In the genomic region with DNA sequence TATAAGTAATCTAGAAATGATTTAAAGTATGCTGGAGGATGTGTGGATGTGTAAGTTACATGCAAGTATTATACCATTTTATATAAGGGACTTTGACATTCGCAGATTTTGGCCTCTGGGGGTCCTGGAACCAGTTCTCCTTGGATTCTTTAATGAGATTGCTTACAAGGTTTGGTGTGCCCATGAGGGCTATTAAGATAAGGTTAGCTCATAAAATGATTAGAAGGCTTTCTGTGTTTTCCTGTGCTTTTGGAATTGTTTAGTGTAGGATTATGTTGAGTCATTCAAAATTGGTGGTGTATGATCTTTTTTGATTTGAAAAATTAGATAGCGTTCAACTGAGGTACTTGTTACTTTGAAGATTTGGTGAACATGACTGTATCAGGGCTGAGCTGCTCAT, we compare ENCODE assay signal across 14 cellular contexts. TPM values are rescaled to one million over a fixed set of nuclear protein-coding genes. Genes with fewer than 3 reads are reported as not detected.
DNase-seq lines count a peak whose midpoint lies in the region; ATAC-seq, FAIRE-seq and TF ChIP-seq lines count a peak whose summit lies in the region.
"Had no signal": no experiment of that assay in that cellular context is flagged by ENCODE, and none has a peak within 500 bp of the region (broad histone marks: within the 10 kb centered on the region; RNA-seq: fewer than 3 reads in every experiment).

No MANE protein-coding gene starts in this region.

- TF ChIP-seq POLR2A in K562 (conservative IDR thresholded peaks at IDR 0.05) (no peak), prostate gland (IDR thresholded peaks at IDR 0.05) (no peak)

- peaks cover 8% of the 10 kb centered on the region for H3K36me3 Mint-ChIP-seq in activated CD4-positive, alpha-beta T cell treated with anti-CD3 and anti-CD28 coated beads for 36 hours (ENCODE audit: low read depth)
- H3K36me3 Mint-ChIP-seq in natural killer cell treated with Interleukin-12 subunit alpha and Interleukin-12 subunit beta and Interleukin-15 and Interleukin-18, amount 100 ng/mL, for 72 hours = no peaks in the 10 kb centered on the region

- H3K4me1 ChIP-seq in Loucy (ENCODE audit: insufficient read depth, low read length, poor library complexity, severe bottlenecking) = peaks cover 59% of the 10 kb centered on the region
- peaks cover 3 to 23% of the 10 kb centered on the region in 2 experiments; a peak in 4 of 5 replicates for H3K4me1 ChIP-seq in K562 (replicated peaks in 1 of 2; ENCODE audit: control insufficient read depth in 2 of 2, insufficient read depth in 2 of 2, low read length in 2 of 2)
- no peaks in the 10 kb centered on the region for H3K4me1 ChIP-seq in prostate gland (replicated peaks)

- H3K9ac ChIP-seq in Loucy (ENCODE audit: low read depth, low read length, poor library complexity, severe bottlenecking) (no peak overlapping the region), K562 (ENCODE audit: insufficient read depth in 1 of 2, low read depth in 2 of 2, low read length in 2 of 2) (0 out of 4 replicates have a peak overlapping the region, but pooled peaks of 1 of the 2 experiments have one; percentile 17)

- intact Hi-C loops in activated CD4-positive, alpha-beta T cell treated with anti-CD3 and anti-CD28 coated beads for 36 hours (cut with DNase I, micrococcal nuclease) = loop anchor here (2.0 to 10.0 kb wide), 2 partner anchors 13 to 1201 kb away; no protein-coding TSS in a partner anchor
- intact Hi-C loops in K562 (cut with micrococcal nuclease) (loop anchor here (10.0 kb wide), 1 partner anchor 981 kb away; no protein-coding TSS in a partner anchor), prostate gland (cut with DNase I) (loop anchor here (10.0 kb wide), 1 partner anchor 89 kb away; no protein-coding TSS in a partner anchor)

- H3K9me1 ChIP-seq in K562 (ENCODE audit: control insufficient read depth, insufficient read depth, low read length) = no peaks in the 10 kb centered on the region

- H3K4me3 Mint-ChIP-seq in activated CD4-positive, alpha-beta T cell treated with anti-CD3 and anti-CD28 coated beads for 36 hours = peak overlapping the region; percentile 53
- H3K4me3 Mint-ChIP-seq in natural killer cell treated with Interleukin-12 subunit alpha and Interleukin-12 subunit beta and Interleukin-15 and Interleukin-18, amount 100 ng/mL, for 72 hours = peak overlapping the region; percentile 67

- H3K79me2 ChIP-seq in Loucy (ENCODE audit: insufficient read depth, low read length) (peaks cover 92% of the 10 kb centered on the region), K562 (ENCODE audit: control insufficient read depth, insufficient read depth, low read length) (peaks cover 100% of the 10 kb centered on the region)

- in situ Hi-C loops in K562 (cut with MboI) = no loop called here

- POLR2A ChIA-PET in activated CD4-positive, alpha-beta T cell treated with anti-CD3 and anti-CD28 coated beads for 36 hours (lab: Charles Lee) = no interaction called here
- POLR2A ChIA-PET in K562 (lab: Yijun Ruan, JAX) = interaction anchor here (0.8 to 1.5 kb wide), 2 partner anchors 14 to 18 kb away, joined by 3 to 4 read pairs; no protein-coding TSS in a partner anchor

- no peak for ATAC-seq in activated CD4-positive, alpha-beta T cell treated with anti-CD3 and anti-CD28 coated beads for 36 hours
- 0 out of 3 replicates have a peak, but pooled peaks have one; percentile 1 for ATAC-seq in K562
- ATAC-seq in natural killer cell treated with Interleukin-12 subunit alpha and Interleukin-12 subunit beta and Interleukin-15 and Interleukin-18, amount 100 ng/mL, for 72 hours = no peak
- no peak for ATAC-seq in HG03097 (IDR thresholded peaks at IDR 0.05; ENCODE audit: low FRiP score, unreplicated experiment)

- H3K9me3 Mint-ChIP-seq in activated CD4-positive, alpha-beta T cell treated with anti-CD3 and anti-CD28 coated beads for 36 hours (ENCODE audit: low read depth) = no peaks in the 10 kb centered on the region
- H3K9me3 Mint-ChIP-seq in natural killer cell treated with Interleukin-12 subunit alpha and Interleukin-12 subunit beta and Interleukin-15 and Interleukin-18, amount 100 ng/mL, for 72 hours = no peaks in the 10 kb centered on the region
- H3K9me3 Mint-ChIP-seq: memory B cell had no signal

- BruUV-seq in K562 (replicated peaks; lab: Mats Ljungman, UMichigan) = no TSS peak

- no peak for TF ChIP-seq RAD21 in K562 (CRISPR knock-in tag; conservative IDR thresholded peaks at IDR 0.05 in 1 of 2, IDR thresholded peaks at IDR 0.05 in 1 of 2)

- TF ChIP-seq CTCF in Loucy (conservative IDR thresholded peaks at IDR 0.05; ENCODE audit: low read length) (peak; percentile 40), K562 (IDR thresholded peaks at IDR 0.05 in 2 of 3, conservative IDR thresholded peaks at IDR 0.05 in 1 of 3; ENCODE audit: insufficient read depth in 2 of 3, low read depth in 1 of 3, low read length in 3 of 3) (no peak), prostate gland (IDR thresholded peaks at IDR 0.05) (no peak)

- H3F3A ChIP-seq in Loucy (ENCODE audit: low read depth) = 0 out of 2 replicates have a peak, but pooled peaks cover 4% of the 10 kb centered on the region

- CTCF ChIA-PET in activated CD4-positive, alpha-beta T cell treated with anti-CD3 and anti-CD28 coated beads for 36 hours (lab: Charles Lee) = interaction anchor here (1.0 kb wide), 1 partner anchor 58 kb away, joined by 3 read pairs; no protein-coding TSS in a partner anchor
- CTCF ChIA-PET in K562 (lab: Yijun Ruan, JAX; ENCODE audit: low intra/inter-chr PET ratio) = no interaction called here

- peaks cover 77% of the 10 kb centered on the region for H3K4me1 Mint-ChIP-seq in activated CD4-positive, alpha-beta T cell treated with anti-CD3 and anti-CD28 coated beads for 36 hours
- peaks cover 50 to 79% of the 10 kb centered on the region in 2 donors for H3K4me1 Mint-ChIP-seq in natural killer cell treated with Interleukin-12 subunit alpha and Interleukin-12 subunit beta and Interleukin-15 and Interleukin-18, amount 100 ng/mL, for 72 hours (ENCODE audit: low read depth in 2 of 2)

- H2AFZ ChIP-seq in Loucy (ENCODE audit: low read length) (no peak overlapping the region), K562 (ENCODE audit: low read depth, low read length) (no peak overlapping the region)

- H3K9me3 ChIP-seq in Loucy (ENCODE audit: insufficient read depth, low read depth, low read length) = no peaks in the 10 kb centered on the region
- H3K9me3 ChIP-seq in K562 (replicated peaks; ENCODE audit: control insufficient read depth, insufficient read depth, low read depth, low read length) = no peaks in the 10 kb centered on the region
- no peaks in the 10 kb centered on the region for H3K9me3 ChIP-seq in prostate gland
- H3K9me3 ChIP-seq: suprapubic skin had no signal

- no peaks in the 10 kb centered on the region for H3K27me3 Mint-ChIP-seq in activated CD4-positive, alpha-beta T cell treated with anti-CD3 and anti-CD28 coated beads for 36 hours
- no peaks in the 10 kb centered on the region for H3K27me3 Mint-ChIP-seq in natural killer cell treated with Interleukin-12 subunit alpha and Interleukin-12 subunit beta and Interleukin-15 and Interleukin-18, amount 100 ng/mL, for 72 hours
- H3K27me3 Mint-ChIP-seq: memory B cell had no signal

- no peaks in the 10 kb centered on the region for H3K36me3 ChIP-seq in Loucy (ENCODE audit: insufficient read depth, low read length)
- no peaks in the 10 kb centered on the region for H3K36me3 ChIP-seq in K562 (ENCODE audit: control insufficient read depth, insufficient read depth, low read length)
- no peaks in the 10 kb centered on the region for H3K36me3 ChIP-seq in prostate gland
- H3K36me3 ChIP-seq: suprapubic skin had no signal

- H4K20me1 ChIP-seq in Loucy (ENCODE audit: insufficient read depth, low read length, poor library complexity, severe bottlenecking) (peaks cover 53% of the 10 kb centered on the region), K562 (replicated peaks; ENCODE audit: control insufficient read depth, insufficient read depth, low read length) (0 out of 2 replicates have a peak, but pooled peaks cover 4% of the 10 kb centered on the region)

- H3K27ac Mint-ChIP-seq in activated CD4-positive, alpha-beta T cell treated with anti-CD3 and anti-CD28 coated beads for 36 hours = peak overlapping the region; percentile 66
- peak overlapping the region; percentile 69 to 86 for H3K27ac Mint-ChIP-seq in natural killer cell treated with Interleukin-12 subunit alpha and Interleukin-12 subunit beta and Interleukin-15 and Interleukin-18, amount 100 ng/mL, for 72 hours
- H3K27ac Mint-ChIP-seq: memory B cell had no signal

- H3K4me3 ChIP-seq in Loucy (ENCODE audit: low read length, poor library complexity, severe bottlenecking) = peak overlapping the region; percentile 92
- no peak overlapping the region for H3K4me3 ChIP-seq in K562
- no peak overlapping the region for H3K4me3 ChIP-seq in prostate gland
- H3K4me3 ChIP-seq: suprapubic skin had no signal

- 17% methylated on average over 2 of the region's 2 CpGs for WGBS in K562 (ENCODE audit: insufficient coverage, low coverage, missing lambda C conversion rate)
- 71% methylated on average over 2 of the region's 2 CpGs for WGBS in prostate gland

- peak overlapping the region; percentile 43; the same call in 2 of the 3 replicates for H3K27ac ChIP-seq in K562 (ENCODE audit: extremely low read depth, low read depth, low read length)
- no peak overlapping the region for H3K27ac ChIP-seq in prostate gland
- H3K27ac ChIP-seq: dorsolateral prefrontal cortex, suprapubic skin had no signal

- FAIRE-seq in K562 (lab: Jason Lieb, UNC) = no peak

- H3K27me3 ChIP-seq in Loucy (ENCODE audit: insufficient read depth, low read length, poor library complexity, severe bottlenecking) (no peaks in the 10 kb centered on the region), K562 (ENCODE audit: control insufficient read depth in 2 of 2, insufficient read depth in 2 of 2, low read length in 2 of 2) (no peaks in the 10 kb centered on the region), prostate gland (replicated peaks; ENCODE audit: insufficient read depth) (no peaks in the 10 kb centered on the region)
- H3K27me3 ChIP-seq: dorsolateral prefrontal cortex, suprapubic skin had no signal

- DNase-seq in activated CD4-positive, alpha-beta T cell treated with anti-CD3 and anti-CD28 coated beads for 36 hours = no peak
- DNase-seq in activated CD4-positive, alpha-beta T cell treated with anti-CD3 and anti-CD28 coated beads, Interleukin-2, amount 50 U/mL, for 1 hour = no peak
- DNase-seq in K562 (ENCODE audit: extremely low read depth in 1 of 4, low spot score in 3 of 4) (no peak), amniotic stem cell (lab: John Stamatoyannopoulos, UW) (no peak), prostate gland (ENCODE audit: low spot score) (no peak)
- DNase-seq in natural killer cell treated with Interleukin-12 subunit alpha and Interleukin-12 subunit beta and Interleukin-15 and Interleukin-18, amount 100 ng/mL, for 72 hours (ENCODE audit: low spot score) = no peak
- DNase-seq: dorsolateral prefrontal cortex, NCI-H2081, nucleus accumbens, SIG-M5 had no signal

- H3K4me2 ChIP-seq in Loucy (ENCODE audit: low read depth, low read length, poor library complexity, severe bottlenecking) = peak overlapping the region; percentile 95
- H3K4me2 ChIP-seq in K562 (ENCODE audit: insufficient read depth, low read length) = no peak overlapping the region; the same call in 1 of the 2 replicates

- H3K9me2 ChIP-seq in Loucy (replicated peaks; ENCODE audit: low read depth, low read length) = no peaks in the 10 kb centered on the region

- no peak for TF ChIP-seq EP300 in K562 (IDR thresholded peaks at IDR 0.05; ENCODE audit: low read length)

RNA-seq across cellular contexts. Expression of a gene that starts 5.6 kb away (rescaled TPM):
- total RNA-seq in activated CD4-positive, alpha-beta T cell treated with anti-CD3 and anti-CD28 coated beads for 36 hours = 10 to 100 TPM; 31.8 to 35.8 TPM
- 27.5 and 92.2 TPM in 2 replicates for total RNA-seq in K562 (2011; cell fraction: chromatin; rRNA removed; ENCODE audit: low replicate concordance)
- 14.8 and 22.9 TPM in 2 replicates for total RNA-seq in K562 (2011; cell fraction: nucleolus; rRNA removed)
- 34.8 and 45.6 TPM in 2 replicates for total RNA-seq in K562 (2011; cell fraction: nucleoplasm; rRNA removed)
- total RNA-seq in K562 (2014; rRNA removed) (26.4 and 31.4 TPM in 2 replicates), K562 (2014; rRNA removed; fragmentation: Illumina TruSeq; extraction: Trizol) (44.9 and 49.0 TPM in 2 replicates), K562 (2015; rRNA removed; fragmentation: Illumina TruSeq; extraction: Trizol) (36.4 and 42.4 TPM in 2 replicates), K562 (2021) (36.5 and 42.1 TPM in 2 replicates), prostate gland (10 to 100 TPM; 30.4 to 49.3 TPM)
- polyA plus RNA-seq in K562 (2011; rRNA removed) (18.5 and 27.7 TPM in 2 replicates), K562 (2014; fragmentation: Illumina TruSeq; extraction: Trizol) (30.4 and 33.8 TPM in 2 replicates), K562 (2014; fragmentation: Nextera tagmentation; extraction: Ambion mirVana) (1 to 10 TPM; 7.8 to 8.0 TPM), K562 (2014; rRNA removed) (16.4 and 23.7 TPM in 2 replicates)
- polyA plus RNA-seq in K562 (2011; cell fraction: cytosol; rRNA removed) = 7.7 and 11.9 TPM in 2 replicates
- 17.4 and 26.8 TPM in 2 replicates for polyA plus RNA-seq in K562 (2011; cell fraction: nucleus; rRNA removed)
- polyA plus RNA-seq in K562 (2012) = 16.4 and 19.6 TPM in 2 replicates
- polyA minus RNA-seq in K562 (2011; rRNA and poly(A)+ RNA removed) = 135 TPM in 2 replicates
- 21.7 and 28.6 TPM in 2 replicates for polyA minus RNA-seq in K562 (2011; cell fraction: cytosol; rRNA and poly(A)+ RNA removed)
- 61.0 and 114 TPM in 2 replicates for polyA minus RNA-seq in K562 (2011; cell fraction: nucleus; rRNA and poly(A)+ RNA removed)
- 10 to 100 TPM; 35.6 to 39.7 TPM for total RNA-seq in natural killer cell treated with Interleukin-12 subunit alpha and Interleukin-12 subunit beta and Interleukin-15 and Interleukin-18, amount 100 ng/mL, for 72 hours
